9 cellular contexts compared by ENCODE assay signal in genomic region chr22:44319685-44320084, GRCh38. TPM values are rescaled to one million over a fixed set of nuclear protein-coding genes. Genes with fewer than 3 reads are reported as not detected.
"Had no signal": no experiment of that assay in that cellular context is flagged by ENCODE, and none has a peak within 500 bp of the region (broad histone marks: within the 10 kb centered on the region; RNA-seq: fewer than 3 reads in every experiment).

No MANE protein-coding gene starts in this region.

- ATAC-seq: HepG2 had no signal

- H3K27ac ChIP-seq: GM23248, HL-60 had no signal

- H3K27ac Mint-ChIP-seq: H9, HFFc6 had no signal

- FAIRE-seq: H54, HepG2 had no signal

- H2AFZ ChIP-seq: GM23248 had no signal

- DNase-seq: GM23248, GOT3, H9, HCEC 1CT, HFFc6 had no signal

- H3K4me3 Mint-ChIP-seq: H9, HFFc6, IgD-negative memory B cell had no signal

- H3K9ac ChIP-seq: GM23248 had no signal

- H3K9me3 Mint-ChIP-seq: H9, HFFc6, IgD-negative memory B cell had no signal

- H3K4me3 ChIP-seq: GM23248 had no signal

- H3K4me1 Mint-ChIP-seq: IgD-negative memory B cell had no signal

RNA-seq across cellular contexts. Expression of gene SHISAL1, which starts 6.9 kb away (rescaled TPM):
- total RNA-seq: HepG2, HFFc6 had no signal
- polyA plus RNA-seq: HepG2, IgD-negative memory B cell had no signal
